Comparison of ENCODE assay signal across 19 cellular contexts in genomic region chr15:59616390-59616789, GRCh38. TPM values are rescaled to one million over a fixed set of nuclear protein-coding genes. Genes with fewer than 3 reads are reported as not detected.
DNase-seq lines count a peak whose midpoint lies in the region; ATAC-seq and TF ChIP-seq lines count a peak whose summit lies in the region.
"Had no signal": no experiment of that assay in that cellular context is flagged by ENCODE, and none has a peak within 500 bp of the region (broad histone marks: within the 10 kb centered on the region; RNA-seq: fewer than 3 reads in every experiment).

No MANE protein-coding gene starts in this region.

- H3K27ac ChIP-seq in colonic mucosa (peak overlapping the region; percentile 32), mucosa of rectum (ENCODE audit: low read depth in 2 of 2, low read length in 2 of 2) (peak overlapping the region; percentile 74 to 93), left ventricle myocardium inferior (replicated peaks) (no peak overlapping the region)

- DNase-seq in DMS53 (lab: John Stamatoyannopoulos, UW) (peak; percentile 90), NCI-H146 treated with DMSO at 0.1 percent for 48 hours (lab: John Stamatoyannopoulos, UW; ENCODE audit: unreplicated experiment) (peak; percentile 28), colonic mucosa (peak; percentile 63), islet precursor cell (no peak), amniotic stem cell (lab: John Stamatoyannopoulos, UW) (no peak), left ventricle myocardium inferior (no peak)
- DNase-seq: activated CD4-positive, alpha-beta T cell treated with anti-CD3 and anti-CD28 coated beads, Interleukin-2, amount 10 ng/mL, durations not matched to agents 7 days and 5 days; activated T-cell treated with anti-CD3 and anti-CD28 coated beads, Interleukin-2, amount 50 U/mL, for 24 hours; GDM1; HFFc6; NCI-H226; stimulated activated CD4-positive, alpha-beta T cell treated with anti-CD3 and anti-CD28 coated beads, Interleukin-2, amount 100 ng/mL, for 48 hours; stimulated activated naive B cell treated with anti-CD40 and anti-IgM and Interleukin-4, amounts not matched to agents 10 μg/mL and 1 μg/mL and 100 μg/mL, for 72 hours had no signal

- TF ChIP-seq CTCF in colonic mucosa (IDR thresholded peaks at IDR 0.05): no peak
- no peak for TF ChIP-seq CTCF in left ventricle myocardium inferior (IDR thresholded peaks at IDR 0.05; ENCODE audit: borderline replicate concordance)

- H3K4me1 ChIP-seq in colonic mucosa (no peaks in the 10 kb centered on the region), mucosa of rectum (ENCODE audit: control insufficient read depth in 2 of 2, insufficient read depth in 2 of 2, low read length in 2 of 2) (peaks cover 8 to 13% of the 10 kb centered on the region in 2 donors), left ventricle myocardium inferior (no peaks in the 10 kb centered on the region)

- H3K4me3 ChIP-seq in colonic mucosa: peak overlapping the region; percentile 6
- H3K4me3 ChIP-seq in mucosa of rectum (ENCODE audit: low read length in 2 of 2): peak overlapping the region; percentile 67 to 70
- no peak overlapping the region for H3K4me3 ChIP-seq in left ventricle myocardium inferior
- H3K4me3 ChIP-seq: BLaER1 had no signal

- H3K9me3 ChIP-seq in colonic mucosa (no peaks in the 10 kb centered on the region), mucosa of rectum (ENCODE audit: control insufficient read depth in 2 of 2, low read length in 2 of 2) (no peaks in the 10 kb centered on the region), left ventricle myocardium inferior (replicated peaks) (no peaks in the 10 kb centered on the region)

- H3K36me3 ChIP-seq in colonic mucosa (no peaks in the 10 kb centered on the region), mucosa of rectum (ENCODE audit: control insufficient read depth in 2 of 2, insufficient read depth in 2 of 2, low read length in 2 of 2) (peaks cover 8 to 10% of the 10 kb centered on the region in 2 donors), left ventricle myocardium inferior (no peaks in the 10 kb centered on the region)
- H3K36me3 ChIP-seq: BLaER1 had no signal

- intact Hi-C loops in colonic mucosa (cut with DNase I) (loop anchor here (5.0 kb wide), 1 partner anchor 84 kb away; no protein-coding TSS in a partner anchor), left ventricle myocardium inferior (cut with micrococcal nuclease) (no loop called here)

- H3K9ac ChIP-seq in colonic mucosa (ENCODE audit: low read depth in 2 of 2, low read length in 2 of 2) (peak overlapping the region; percentile 13 to 26), mucosa of rectum (ENCODE audit: low read depth in 1 of 2, low read length in 2 of 2) (peak overlapping the region; percentile 66 to 72)
- H3K9ac ChIP-seq: BLaER1 had no signal

- no peaks in the 10 kb centered on the region for H3K27me3 ChIP-seq in colonic mucosa
- H3K27me3 ChIP-seq in mucosa of rectum (ENCODE audit: control insufficient read depth in 2 of 2, insufficient read depth in 2 of 2, low read length in 2 of 2): peaks cover 0 to 3% of the 10 kb centered on the region in 2 donors
- H3K27me3 ChIP-seq in left ventricle myocardium inferior (ENCODE audit: low read depth): peaks cover 36% of the 10 kb centered on the region
- H3K27me3 ChIP-seq: BLaER1 had no signal

- no peak for ATAC-seq in HG02852 (IDR thresholded peaks at IDR 0.05; ENCODE audit: unreplicated experiment)
- ATAC-seq: Right ventricle myocardium inferior; stimulated activated naive B cell treated with anti-CD40 and anti-IgM and Interleukin-4, amounts not matched to agents 10 μg/mL and 1 μg/mL and 100 μg/mL, for 72 hours had no signal

RNA-seq across cellular contexts. Expression of gene GCNT3, which starts 4.8 kb away (rescaled TPM):
- total RNA-seq in colonic mucosa (100 to 1,000 TPM; 261 to 365 TPM), left ventricle myocardium inferior (0.14 TPM)
- total RNA-seq: activated CD4-positive, alpha-beta T cell treated with anti-CD3 and anti-CD28 coated beads, Interleukin-2, amount 10 ng/mL, durations not matched to agents 7 days and 5 days; HFFc6; MCF 10A; Right ventricle myocardium inferior; T-helper 2 cell treated with Interferon-gamma antibody and Interleukin-4, amounts not matched to agents 100 ng/mL and 5 ng/mL, for 36 hours had no signal

RNA-seq across cellular contexts. Expression of gene GTF2A2, which starts 40.9 kb away (rescaled TPM):
- total RNA-seq in colonic mucosa: 100 to 1,000 TPM; 117 to 143 TPM
- 126 TPM for total RNA-seq in left ventricle myocardium inferior

Comparison
In these comparisons a context has a peak if more than half of its experiments do, and no peak if none do; other contexts are left out.
1. DNase-seq: peak in DMS53 (single experiment), NCI-H146 treated with DMSO at 0.1 percent for 48 hours (single experiment) and colonic mucosa (single experiment); none in islet precursor cell (single experiment), amniotic stem cell (single experiment) and left ventricle myocardium inferior (single experiment).
2. RNA of gene GCNT3, which starts 4.8 kb away (total RNA-seq): 261 to 365 TPM in colonic mucosa; 0.14 TPM in left ventricle myocardium inferior (single experiment); every median in the first group is over 100 times any median in the second.